ENCODE assay signal across 8 cellular contexts in the genomic region with DNA sequence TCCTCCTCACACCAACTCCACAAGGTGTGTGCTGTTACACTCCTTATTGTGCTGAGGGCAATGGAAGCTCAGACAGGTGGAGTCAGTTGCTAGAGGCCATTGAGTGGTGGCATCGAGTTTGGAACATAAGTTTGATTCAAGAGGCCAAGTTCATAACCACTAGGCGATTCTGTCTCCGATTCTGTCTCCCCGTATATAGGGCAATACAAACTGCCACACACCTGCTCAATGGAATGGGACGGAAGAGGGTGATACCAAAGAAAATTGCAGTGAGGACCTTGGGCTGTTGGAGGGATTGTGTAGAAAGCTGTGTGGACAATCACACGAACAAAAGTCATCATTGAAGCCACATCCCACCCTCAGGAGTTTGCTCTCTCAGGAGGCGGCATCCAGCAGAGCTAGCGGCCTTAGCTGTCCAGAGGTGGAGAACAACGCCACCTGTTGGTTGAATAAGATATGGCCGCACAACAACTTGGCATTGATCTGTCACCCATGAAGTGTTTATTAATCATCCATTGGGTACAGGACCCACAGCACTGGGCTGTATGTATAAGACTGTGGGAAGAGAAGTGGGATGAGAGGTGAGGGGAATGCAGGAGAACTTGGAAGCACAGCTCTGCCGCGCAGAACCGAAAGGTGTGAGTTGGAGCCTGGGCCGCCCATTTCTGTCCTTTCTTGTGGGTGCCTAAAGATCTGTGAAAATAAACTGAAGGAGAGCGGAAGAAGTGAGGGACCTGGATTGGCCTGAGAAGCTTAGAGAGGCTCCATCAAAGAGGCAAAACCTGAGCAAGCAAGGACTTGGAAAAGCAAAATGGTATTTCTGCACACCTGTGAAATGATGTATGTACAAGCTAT. TPM values are rescaled to one million over a fixed set of nuclear protein-coding genes. Genes with fewer than 3 reads are reported as not detected.
DNase-seq lines count a peak whose midpoint lies in the region; ATAC-seq and TF ChIP-seq lines count a peak whose summit lies in the region.

No MANE protein-coding gene starts in this region.

- peak; percentile 74 for ATAC-seq in HG03280 (IDR thresholded peaks at IDR 0.05; ENCODE audit: unreplicated experiment)
- ATAC-seq in naive thymus-derived CD8-positive, alpha-beta T cell = peak; percentile 40 to 46

- H3K4me3 ChIP-seq in epithelial cell of proximal tubule (ENCODE audit: low read depth, low read length) = no peak overlapping the region

- H3K4me3 Mint-ChIP-seq in naive thymus-derived CD8-positive, alpha-beta T cell = no peak overlapping the region

- H3K27ac Mint-ChIP-seq in naive thymus-derived CD8-positive, alpha-beta T cell = no peak overlapping the region

- H3K27me3 Mint-ChIP-seq in naive thymus-derived CD8-positive, alpha-beta T cell = peaks cover 19 to 91% (median 53%) of the 10 kb centered on the region in 5 donors

- DNase-seq in SIG-M5 treated with dmso at 0.1 percent for 504 hours (lab: John Stamatoyannopoulos, UW; ENCODE audit: unreplicated experiment) (peak; percentile 72), SIG-M5 (lab: John Stamatoyannopoulos, UW) (no peak), NCI-H748 (lab: John Stamatoyannopoulos, UW; ENCODE audit: unreplicated experiment) (peak; percentile 84), epithelial cell of proximal tubule (ENCODE audit: low read depth) (no peak), stromal cell of bone marrow (ENCODE audit: low read depth) (peak; percentile 49)
- peak; percentile 71 for DNase-seq in activated CD8-positive, alpha-beta memory T cell treated with anti-CD3 and anti-CD28 coated beads for 24 hours
- peak in 9 of 10 donors; percentile 5 to 69 (median 29) for DNase-seq in naive thymus-derived CD8-positive, alpha-beta T cell

- H3K9me3 Mint-ChIP-seq in naive thymus-derived CD8-positive, alpha-beta T cell = no peaks in the 10 kb centered on the region

- POLR2A ChIA-PET in naive thymus-derived CD8-positive, alpha-beta T cell (lab: Charles Lee) = no interaction called here

- TF ChIP-seq CTCF in epithelial cell of proximal tubule (conservative IDR thresholded peaks at IDR 0.05; ENCODE audit: low read depth, low read length) = peak; percentile 87

- peaks cover 0 to 2% (median 0%) of the 10 kb centered on the region in 4 donors for H3K4me1 Mint-ChIP-seq in naive thymus-derived CD8-positive, alpha-beta T cell

- H3K36me3 Mint-ChIP-seq in naive thymus-derived CD8-positive, alpha-beta T cell = no peaks in the 10 kb centered on the region

RNA-seq across cellular contexts. Expression of a gene that starts 16.1 kb away (rescaled TPM):
- total RNA-seq in epithelial cell of proximal tubule = not detected in 2 replicates
- total RNA-seq in naive thymus-derived CD8-positive, alpha-beta T cell = not detected
- not detected for polyA plus RNA-seq in naive thymus-derived CD8-positive, alpha-beta T cell

RNA-seq across cellular contexts. Expression of a gene that starts 27.0 kb away (rescaled TPM):
- total RNA-seq in epithelial cell of proximal tubule = 0.06 and 0.14 TPM in 2 replicates
- total RNA-seq in naive thymus-derived CD8-positive, alpha-beta T cell = not detected
- polyA plus RNA-seq in naive thymus-derived CD8-positive, alpha-beta T cell = not detected

Comparison
In these comparisons a context has a peak if more than half of its experiments do, and no peak if none do; other contexts are left out.
1. DNase-seq: peak in SIG-M5 treated with dmso at 0.1 percent for 504 hours (single experiment), NCI-H748 (single experiment), activated CD8-positive, alpha-beta memory T cell treated with anti-CD3 and anti-CD28 coated beads for 24 hours (single experiment), naive thymus-derived CD8-positive, alpha-beta T cell (9 of 10) and stromal cell of bone marrow (single experiment); none in SIG-M5 (single experiment) and epithelial cell of proximal tubule (single experiment).